ENCODE assay signal across 1 cellular context in genomic region chr6:109477725-109478124, GRCh38.
TF ChIP-seq lines count a peak whose summit lies in the region.

No MANE protein-coding gene starts in this region.

TF ChIP-seq in K562, 482 proteins besides CTCF, POLR2A, EP300 and RAD21:
- no peak for TF ChIP-seq ZNF589 (CRISPR knock-in tag; IDR thresholded peaks at IDR 0.05; ENCODE audit: low read depth)
- TF ChIP-seq MYBL2 (IDR thresholded peaks at IDR 0.05; ENCODE audit: low read depth): no peak
- TF ChIP-seq MYBL2 (CRISPR knock-in tag; IDR thresholded peaks at IDR 0.05; ENCODE audit: borderline replicate concordance): no peak
- no peak for TF ChIP-seq HBP1 (CRISPR knock-in tag; IDR thresholded peaks at IDR 0.05)
- TF ChIP-seq CREBBP (IDR thresholded peaks at IDR 0.05; ENCODE audit: low read depth, low read length): no peak
- no peak for TF ChIP-seq ZNF398 (CRISPR knock-in tag; IDR thresholded peaks at IDR 0.05)
- TF ChIP-seq THRB (CRISPR knock-in tag; conservative IDR thresholded peaks at IDR 0.05): no peak
- TF ChIP-seq SETDB1 (IDR thresholded peaks at IDR 0.05; ENCODE audit: low read length): no peak
- TF ChIP-seq DIDO1 (tag; IDR thresholded peaks at IDR 0.05; ENCODE audit: low read depth): no peak
- TF ChIP-seq KLF16 (IDR thresholded peaks at IDR 0.05): no peak
- no peak for TF ChIP-seq PTBP1 (IDR thresholded peaks at IDR 0.05; ENCODE audit: low read depth, low read length)
- TF ChIP-seq MCM5 (IDR thresholded peaks at IDR 0.05; ENCODE audit: low read depth): no peak
- no peak for TF ChIP-seq ZNF561 (CRISPR knock-in tag; conservative IDR thresholded peaks at IDR 0.05)
- no peak for TF ChIP-seq RNF2 (IDR thresholded peaks at IDR 0.05)
- no peak for TF ChIP-seq POLR3G (IDR thresholded peaks at IDR 0.05; ENCODE audit: extremely low read depth, insufficient read length, insufficient replicate concordance)
- no peak for TF ChIP-seq ZNF384 (IDR thresholded peaks at IDR 0.05; ENCODE audit: low read depth, low read length)
- TF ChIP-seq MAFG (tag; conservative IDR thresholded peaks at IDR 0.05): no peak
- TF ChIP-seq BCL6 (CRISPR knock-in tag; IDR thresholded peaks at IDR 0.05): no peak
- no peak for TF ChIP-seq EWSR1 (IDR thresholded peaks at IDR 0.05; ENCODE audit: borderline replicate concordance, low read depth, partially characterized antibody)
- no peak for TF ChIP-seq PCBP1 (IDR thresholded peaks at IDR 0.05; ENCODE audit: low read depth, low read length, poor library complexity, severe bottlenecking)
- no peak for TF ChIP-seq ZNF444 (CRISPR knock-in tag; IDR thresholded peaks at IDR 0.05)
